In genomic region chrX:148600581-148600980, GRCh38 we compare ENCODE assay signal across 22 cellular contexts.
"Had no signal": no experiment of that assay in that cellular context is flagged by ENCODE, and none has a peak within 500 bp of the region (broad histone marks: within the 10 kb centered on the region; RNA-seq: fewer than 3 reads in every experiment).

No MANE protein-coding gene starts in this region.

- H3K9me3 ChIP-seq: Peyer's patch, SJSA1 had no signal

- H3K4me1 Mint-ChIP-seq: IgD-negative memory B cell, T-cell had no signal

- H3K4me2 ChIP-seq: PC-9 had no signal

- H3K27me3 Mint-ChIP-seq: IgD-negative memory B cell had no signal

- H3K36me3 Mint-ChIP-seq: IgD-negative memory B cell, T-cell had no signal

- H3K4me1 ChIP-seq: Peyer's patch, SJSA1 had no signal

- H3K4me3 ChIP-seq: PC-9, Peyer's patch, SJSA1, SK-N-MC had no signal

- H3K27ac ChIP-seq: PC-9, Peyer's patch, SJSA1, SK-N-MC had no signal

- H3K9me3 Mint-ChIP-seq: IgD-negative memory B cell; T-cell; T-helper 1 cell treated with Interleukin-12 subunit alpha and Interleukin-12 subunit beta and Interleukin-4 antibody, amounts not matched to agents 30 μg/mL and 1 μg/mL, for 36 hours had no signal

- H3K27ac Mint-ChIP-seq: IgD-negative memory B cell; T-cell; T-helper 1 cell treated with Interleukin-12 subunit alpha and Interleukin-12 subunit beta and Interleukin-4 antibody, amounts not matched to agents 30 μg/mL and 1 μg/mL, for 36 hours had no signal

- H3K4me3 Mint-ChIP-seq: IgD-negative memory B cell; T-cell; T-helper 1 cell treated with Interleukin-12 subunit alpha and Interleukin-12 subunit beta and Interleukin-4 antibody, amounts not matched to agents 30 μg/mL and 1 μg/mL, for 36 hours had no signal

- H2AFZ ChIP-seq: PC-9 had no signal

- DNase-seq: KBM-7, MM.1S, NCI-H1092 treated with DMSO at 0.1 percent for 48 hours, NCI-H1436, NCI-H187, NCI-H2029, NCI-H2081 treated with DMSO at 0.1 percent for 48 hours, NCI-H2171 treated with DMSO at 0.1 percent for 48 hours, NCI-H345, NCI-H446 treated with DMSO at 0.1 percent for 48 hours, NCI-H510A treated with DMSO at 0.1 percent for 48 hours, NCI-H526, Peyer's patch, Right ventricle myocardium superior, SIG-M5, SW 1271, T-cell had no signal

- H3K36me3 ChIP-seq: Peyer's patch, SJSA1 had no signal

- H3K27me3 ChIP-seq: Peyer's patch, SJSA1 had no signal
